In the genomic region with DNA sequence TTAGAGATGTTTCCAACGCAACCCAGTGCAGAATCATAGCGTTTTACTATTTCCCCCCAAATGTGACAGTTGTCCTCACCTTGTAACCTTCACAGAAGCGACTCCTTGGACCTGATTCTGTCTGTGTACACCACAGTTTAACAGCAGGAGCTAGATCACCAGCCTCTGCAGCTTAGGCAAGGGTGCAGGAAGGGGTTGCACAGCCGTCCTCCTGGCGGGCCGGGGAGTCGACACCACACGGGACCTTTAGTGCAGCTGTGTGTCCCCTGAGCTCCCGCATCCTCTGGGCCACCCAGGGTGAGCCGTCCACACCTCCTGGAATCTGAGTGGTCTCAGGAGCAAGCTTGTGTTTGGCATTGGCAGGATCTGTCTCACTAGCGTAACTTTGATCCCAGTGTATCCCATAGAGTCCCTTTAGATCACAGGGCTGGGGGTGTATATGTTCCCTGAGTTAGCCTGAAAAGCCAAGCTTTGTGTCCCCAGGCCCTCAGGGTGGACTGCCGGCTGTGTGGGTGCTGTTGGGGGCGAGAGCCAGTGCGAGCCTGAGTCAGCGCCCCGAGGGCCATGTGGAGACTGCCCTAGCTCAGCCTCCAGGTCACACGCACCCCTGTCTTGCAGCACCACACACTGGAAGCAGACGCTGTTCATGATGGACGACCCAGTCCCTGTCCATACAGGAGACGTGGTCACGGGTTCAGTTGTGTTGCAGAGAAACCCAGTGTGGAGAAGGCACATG, we compare ENCODE assay signal across 26 cellular contexts. TPM values are rescaled to one million over a fixed set of nuclear protein-coding genes. Genes with fewer than 3 reads are reported as not detected.
DNase-seq lines count a peak whose midpoint lies in the region; ATAC-seq and TF ChIP-seq lines count a peak whose summit lies in the region.
"Had no signal": no experiment of that assay in that cellular context is flagged by ENCODE, and none has a peak within 500 bp of the region (broad histone marks: within the 10 kb centered on the region; RNA-seq: fewer than 3 reads in every experiment).

No MANE protein-coding gene starts in this region.

- TF ChIP-seq CTCF in A673 (conservative IDR thresholded peaks at IDR 0.05; ENCODE audit: low read depth, low read length), result no peak
- TF ChIP-seq CTCF in HEK293 (tag by site-specific recombination; IDR thresholded peaks at IDR 0.05), result no peak
- no peak for TF ChIP-seq CTCF in foreskin keratinocyte (conservative IDR thresholded peaks at IDR 0.05)

- no peaks in the 10 kb centered on the region for H3K9me3 ChIP-seq in A673 (ENCODE audit: low read depth, low read length, poor library complexity, severe bottlenecking)
- no peaks in the 10 kb centered on the region for H3K9me3 ChIP-seq in HEK293 (ENCODE audit: control insufficient read depth, insufficient read depth, low read depth, low read length)
- no peaks in the 10 kb centered on the region for H3K9me3 ChIP-seq in SK-N-MC (ENCODE audit: low read depth, low read length)
- H3K9me3 ChIP-seq: body of pancreas, HAP-1, Peyer's patch, SJCRH30, stomach had no signal

- H3K4me1 ChIP-seq in A673 (ENCODE audit: insufficient read depth, low read length, poor library complexity, severe bottlenecking) (no peaks in the 10 kb centered on the region), HEK293 (ENCODE audit: control insufficient read depth, insufficient read depth, low read length) (no peaks in the 10 kb centered on the region), foreskin keratinocyte (peaks cover 9% of the 10 kb centered on the region)
- H3K4me1 ChIP-seq: HAP-1, SJCRH30 had no signal

- POLR2A ChIA-PET in A673 (lab: Charles Lee; ENCODE audit: low non-redundant PET) (no interaction called here), HEK293 (lab: Yijun Ruan, JAX) (no interaction called here)

- H3K27me3 ChIP-seq in A673 (replicated peaks; ENCODE audit: insufficient read depth, low read depth, low read length, poor library complexity) (no peaks in the 10 kb centered on the region), foreskin keratinocyte (no peaks in the 10 kb centered on the region)
- H3K27me3 ChIP-seq: body of pancreas, SJCRH30 had no signal

- H3K36me3 ChIP-seq in A673 (ENCODE audit: insufficient read depth, low read length, poor library complexity, severe bottlenecking) (peaks cover 4% of the 10 kb centered on the region), HEK293 (ENCODE audit: control insufficient read depth in 2 of 2, insufficient read depth in 1 of 2, low read length in 2 of 2) (peaks cover 5 to 29% of the 10 kb centered on the region in 2 experiments), SK-N-MC (ENCODE audit: insufficient read depth, low read length) (peaks cover 25% of the 10 kb centered on the region)

- DNase-seq in A673 (ENCODE audit: low spot score) (no peak), SK-N-MC (ENCODE audit: low read depth, low spot score) (no peak), foreskin keratinocyte (peak in 1 of 2 donors; percentile 24), left ventricle myocardium superior (no peak)
- no peak for DNase-seq in activated effector memory CD4-positive, alpha-beta T cell treated with Interleukin-2 at 50 U/mL for 16 hours
- DNase-seq: activated CD4-positive, alpha-beta memory T cell treated with anti-CD3 and anti-CD28 coated beads for 36 hours; activated CD4-positive, CD25-positive, alpha-beta regulatory T cell; activated naive CD4-positive, alpha-beta T cell; activated T-cell treated with anti-CD3 and anti-CD28 coated beads, Interleukin-2, amount 50 U/mL, for 72 hours; AML-193; body of pancreas; CD4-positive, alpha-beta memory T cell; hippocampal formation; Kasumi-1; NCI-H146; NCI-H2107; Peyer's patch; SJCRH30; stomach had no signal

- TF ChIP-seq POLR2A in GM18505 (IDR thresholded peaks at IDR 0.05; ENCODE audit: borderline replicate concordance, extremely low read depth, insufficient read depth, insufficient read length), result no peak

- H3K4me3 ChIP-seq in A673 (ENCODE audit: low read depth, low read length, poor library complexity, severe bottlenecking) (peak overlapping the region; percentile 50), HEK293 (ENCODE audit: low read depth, low read length) (no peak overlapping the region), SK-N-MC (peak overlapping the region; percentile 76)
- H3K4me3 ChIP-seq: body of pancreas, HAP-1, SJCRH30 had no signal

- intact Hi-C loops in A673 (cut with micrococcal nuclease; ENCODE audit: unreplicated experiment) (no loop called here), left ventricle myocardium superior (cut with micrococcal nuclease) (no loop called here)

- ATAC-seq in foreskin keratinocyte, result peak; percentile 55
- no peak for ATAC-seq in GM21723 (IDR thresholded peaks at IDR 0.05; ENCODE audit: unreplicated experiment)
- no peak for ATAC-seq in GM18505 (IDR thresholded peaks at IDR 0.05; ENCODE audit: unreplicated experiment)
- ATAC-seq in left ventricle myocardium superior, result no peak
- ATAC-seq: activated T-cell treated with anti-CD3 and anti-CD28 coated beads, Interleukin-2, amount 50 U/mL, for 72 hours; body of pancreas; HepG2 had no signal

- CTCF ChIA-PET in A673 (lab: Charles Lee), result no interaction called here
- CTCF ChIA-PET in HEK293 (lab: Yijun Ruan, JAX), result no interaction called here

- no peak overlapping the region for H3K9ac ChIP-seq in SK-N-MC (ENCODE audit: insufficient read length)

- H3K27ac ChIP-seq in A673 (ENCODE audit: low read depth, low read length, poor library complexity, severe bottlenecking) (no peak overlapping the region), HEK293 (ENCODE audit: extremely low read depth, low read depth, low read length) (no peak overlapping the region), SK-N-MC (0 out of 2 replicates have a peak overlapping the region, but pooled peaks have one; percentile 46), foreskin keratinocyte (no peak overlapping the region)
- H3K27ac ChIP-seq: body of pancreas, Peyer's patch, SJCRH30 had no signal

- BruUV-seq in A673 (replicated peaks; lab: Mats Ljungman, UMichigan), result no TSS peak

TF ChIP-seq in HEK293, 187 proteins besides CTCF, POLR2A, EP300 and RAD21:
- TF ChIP-seq ZNF670 (tag by site-specific recombination; IDR thresholded peaks at IDR 0.05; ENCODE audit: low read depth) (no peak), EGR2 (tag by site-specific recombination; IDR thresholded peaks at IDR 0.05; ENCODE audit: low read depth) (peak; percentile 48; the same call in 1 of the 2 replicates)
TF ChIP-seq in HEK293: peak in this region for 1.

RNA-seq across cellular contexts. Expression of a gene that starts 27.5 kb away (rescaled TPM):
- total RNA-seq in A673 (2021) (86.4 and 88.0 TPM in 2 replicates), foreskin keratinocyte (92.0 and 93.0 TPM in 2 replicates), left ventricle myocardium superior (56.8 TPM)
- 95.3 and 99.5 TPM in 2 replicates for polyA plus RNA-seq in foreskin keratinocyte

RNA-seq across cellular contexts. Expression of a gene that starts 58.1 kb away (rescaled TPM):
- total RNA-seq in A673 (2021) (not detected in 2 replicates), foreskin keratinocyte (0.17 TPM in 1 of 2 replicates, not detected in the other), left ventricle myocardium superior (3.5 TPM)
- polyA plus RNA-seq in foreskin keratinocyte, result 0.21 TPM in 1 of 2 replicates, not detected in the other
- total RNA-seq: activated CD4-positive, alpha-beta memory T cell treated with anti-CD3 and anti-CD28 coated beads for 36 hours; CD4-positive, alpha-beta memory T cell; chondrocyte; fibroblast of lung; HepG2 had no signal
- polyA plus RNA-seq: HepG2 had no signal
